Comparison of ENCODE assay signal across 1 cellular context in the genomic region with DNA sequence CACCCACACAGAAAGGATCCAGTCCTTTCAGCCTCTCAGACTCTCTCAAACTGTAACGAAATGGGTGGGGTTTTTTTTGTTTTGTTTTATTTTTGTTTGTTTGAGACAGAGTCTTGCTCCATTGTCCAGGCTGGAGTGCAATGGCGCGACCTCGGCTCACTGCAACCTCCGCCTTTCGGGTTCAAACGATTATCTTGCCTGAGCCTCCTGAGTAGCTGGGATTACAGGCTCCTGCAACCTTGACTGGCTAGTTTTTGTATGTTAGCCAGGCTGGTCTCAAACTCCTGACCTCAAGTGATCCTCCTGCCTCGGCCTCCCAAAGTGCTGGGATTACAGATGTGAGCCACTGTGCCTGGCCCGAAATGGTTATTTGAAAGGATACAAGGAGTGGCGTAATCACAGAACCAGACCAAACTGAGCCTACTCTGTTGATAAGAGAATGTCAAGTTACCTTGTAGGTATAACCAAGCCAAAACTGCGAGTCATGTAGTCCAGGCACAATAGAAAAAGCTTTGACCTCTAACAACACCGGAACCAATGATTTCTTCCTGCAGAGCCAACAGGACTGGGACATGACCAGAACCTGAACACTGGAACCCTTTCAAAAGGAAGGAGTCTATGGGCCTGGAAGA.
TF ChIP-seq lines count a peak whose summit lies in the region.

No MANE protein-coding gene starts in this region.

TF ChIP-seq in Ishikawa, 13 proteins besides CTCF, POLR2A, EP300 and RAD21 (continued from another document):
- TF ChIP-seq, protein P1, sequence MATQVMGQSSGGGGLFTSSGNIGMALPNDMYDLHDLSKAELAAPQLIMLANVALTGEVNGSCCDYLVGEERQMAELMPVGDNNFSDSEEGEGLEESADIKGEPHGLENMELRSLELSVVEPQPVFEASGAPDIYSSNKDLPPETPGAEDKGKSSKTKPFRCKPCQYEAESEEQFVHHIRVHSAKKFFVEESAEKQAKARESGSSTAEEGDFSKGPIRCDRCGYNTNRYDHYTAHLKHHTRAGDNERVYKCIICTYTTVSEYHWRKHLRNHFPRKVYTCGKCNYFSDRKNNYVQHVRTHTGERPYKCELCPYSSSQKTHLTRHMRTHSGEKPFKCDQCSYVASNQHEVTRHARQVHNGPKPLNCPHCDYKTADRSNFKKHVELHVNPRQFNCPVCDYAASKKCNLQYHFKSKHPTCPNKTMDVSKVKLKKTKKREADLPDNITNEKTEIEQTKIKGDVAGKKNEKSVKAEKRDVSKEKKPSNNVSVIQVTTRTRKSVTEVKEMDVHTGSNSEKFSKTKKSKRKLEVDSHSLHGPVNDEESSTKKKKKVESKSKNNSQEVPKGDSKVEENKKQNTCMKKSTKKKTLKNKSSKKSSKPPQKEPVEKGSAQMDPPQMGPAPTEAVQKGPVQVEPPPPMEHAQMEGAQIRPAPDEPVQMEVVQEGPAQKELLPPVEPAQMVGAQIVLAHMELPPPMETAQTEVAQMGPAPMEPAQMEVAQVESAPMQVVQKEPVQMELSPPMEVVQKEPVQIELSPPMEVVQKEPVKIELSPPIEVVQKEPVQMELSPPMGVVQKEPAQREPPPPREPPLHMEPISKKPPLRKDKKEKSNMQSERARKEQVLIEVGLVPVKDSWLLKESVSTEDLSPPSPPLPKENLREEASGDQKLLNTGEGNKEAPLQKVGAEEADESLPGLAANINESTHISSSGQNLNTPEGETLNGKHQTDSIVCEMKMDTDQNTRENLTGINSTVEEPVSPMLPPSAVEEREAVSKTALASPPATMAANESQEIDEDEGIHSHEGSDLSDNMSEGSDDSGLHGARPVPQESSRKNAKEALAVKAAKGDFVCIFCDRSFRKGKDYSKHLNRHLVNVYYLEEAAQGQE (IDR thresholded peaks at IDR 0.05; ENCODE audit: low read depth): no peak
- TF ChIP-seq TAF1 (IDR thresholded peaks at IDR 0.05; ENCODE audit: low read depth): no peak
